1 cellular context compared by ENCODE assay signal in the genomic region with DNA sequence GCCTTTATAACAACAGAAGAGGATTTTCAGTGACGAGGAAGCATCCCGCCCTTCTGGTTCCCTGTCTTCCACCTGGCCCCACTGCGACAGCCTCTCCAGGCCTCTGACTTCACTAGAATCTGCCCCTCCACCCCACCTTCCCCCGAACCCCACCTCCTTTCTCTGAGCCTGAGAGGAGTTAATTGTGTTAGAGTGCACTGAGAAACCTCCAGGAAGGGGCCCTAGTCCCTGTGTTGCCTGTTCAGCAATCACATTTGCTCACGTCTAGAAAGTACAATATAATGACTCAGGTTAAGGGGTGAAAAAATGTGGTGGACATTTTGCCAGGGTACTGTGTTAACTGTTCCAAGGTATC.
TF ChIP-seq lines count a peak whose summit lies in the region.

No MANE protein-coding gene starts in this region.

TF ChIP-seq in HepG2, 621 proteins besides CTCF, POLR2A, EP300 and RAD21 (continued from another document):
- TF ChIP-seq, protein P1, sequence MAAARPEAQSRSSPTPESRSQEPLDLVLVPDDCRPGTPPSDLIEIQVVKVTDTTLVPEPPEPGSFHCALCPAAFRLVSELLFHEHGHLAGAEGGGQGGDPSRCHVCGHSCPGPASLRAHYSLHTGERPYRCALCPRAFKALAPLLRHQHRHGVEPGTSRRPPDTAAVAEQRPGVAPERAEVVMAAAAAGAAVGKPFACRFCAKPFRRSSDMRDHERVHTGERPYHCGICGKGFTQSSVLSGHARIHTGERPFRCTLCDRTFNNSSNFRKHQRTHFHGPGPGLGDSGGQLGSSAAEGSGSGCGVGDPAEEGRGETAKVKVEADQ (CRISPR knock-in tag; IDR thresholded peaks at IDR 0.05; ENCODE audit: borderline replicate concordance), result no peak
- TF ChIP-seq, protein P2, sequence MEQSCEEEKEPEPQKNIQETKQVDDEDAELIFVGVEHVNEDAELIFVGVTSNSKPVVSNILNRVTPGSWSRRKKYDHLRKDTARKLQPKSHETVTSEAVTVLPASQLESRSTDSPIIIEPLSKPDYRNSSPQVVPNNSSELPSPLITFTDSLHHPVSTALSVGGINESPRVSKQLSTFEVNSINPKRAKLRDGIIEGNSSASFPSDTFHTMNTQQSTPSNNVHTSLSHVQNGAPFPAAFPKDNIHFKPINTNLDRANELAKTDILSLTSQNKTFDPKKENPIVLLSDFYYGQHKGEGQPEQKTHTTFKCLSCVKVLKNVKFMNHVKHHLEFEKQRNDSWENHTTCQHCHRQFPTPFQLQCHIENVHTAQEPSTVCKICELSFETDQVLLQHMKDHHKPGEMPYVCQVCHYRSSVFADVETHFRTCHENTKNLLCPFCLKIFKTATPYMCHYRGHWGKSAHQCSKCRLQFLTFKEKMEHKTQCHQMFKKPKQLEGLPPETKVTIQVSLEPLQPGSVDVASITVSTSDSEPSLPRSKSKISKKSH (CRISPR knock-in tag; IDR thresholded peaks at IDR 0.05; ENCODE audit: borderline replicate concordance), result no peak
- TF ChIP-seq ZNF550 (CRISPR knock-in tag; IDR thresholded peaks at IDR 0.05; ENCODE audit: borderline replicate concordance), result no peak
- TF ChIP-seq ZNF737 (CRISPR knock-in tag; IDR thresholded peaks at IDR 0.05; ENCODE audit: borderline replicate concordance), result no peak
- no peak for TF ChIP-seq ZNF431 (CRISPR knock-in tag; IDR thresholded peaks at IDR 0.05; ENCODE audit: borderline replicate concordance, low read depth)
- no peak for TF ChIP-seq TSC22D2 (CRISPR knock-in tag; IDR thresholded peaks at IDR 0.05; ENCODE audit: borderline replicate concordance)
- TF ChIP-seq REL (CRISPR knock-in tag; conservative IDR thresholded peaks at IDR 0.05), result no peak
- no peak for TF ChIP-seq ADNP (CRISPR knock-in tag; IDR thresholded peaks at IDR 0.05)
- no peak for TF ChIP-seq ZFP36 (IDR thresholded peaks at IDR 0.05; ENCODE audit: borderline replicate concordance, low read depth, low read length, partially characterized antibody)
